8 cellular contexts compared by ENCODE assay signal in genomic region chr19:52942371-52943133, GRCh38. TPM values are rescaled to one million over a fixed set of nuclear protein-coding genes. Genes with fewer than 3 reads are reported as not detected.
DNase-seq lines count a peak whose midpoint lies in the region; ATAC-seq, FAIRE-seq and TF ChIP-seq lines count a peak whose summit lies in the region.

No MANE protein-coding gene starts in this region.

- H3K27me3 ChIP-seq in GM12878 (replicated peaks in 1 of 2; ENCODE audit: control insufficient read depth in 2 of 2, insufficient read depth in 2 of 2, low read length in 1 of 2) (no peaks in the 10 kb centered on the region), iPS DF 6.9 (ENCODE audit: control insufficient read depth, insufficient read depth, low read length) (no peaks in the 10 kb centered on the region), sigmoid colon (no peaks in the 10 kb centered on the region)

- TF ChIP-seq EP300 in GM12878 (IDR thresholded peaks at IDR 0.05; ENCODE audit: borderline replicate concordance in 1 of 2, control insufficient read depth in 1 of 2, low read depth in 2 of 2, low read length in 2 of 2) (no peak), sigmoid colon (IDR thresholded peaks at IDR 0.05) (no peak)

- peak overlapping the region; percentile 89 for H2AFZ ChIP-seq in GM12878 (ENCODE audit: control insufficient read depth, low read depth, low read length)

- DNase-seq in GM10266 (ENCODE audit: extremely low spot score) (peak; percentile 92), HFF-Myc (ENCODE audit: extremely low read depth, low read depth) (no peak), NB4 (ENCODE audit: low read depth) (peak; percentile 89), T1000 (lab: John Stamatoyannopoulos, UW) (peak; percentile 89), GM12878 (ENCODE audit: low read depth, low spot score) (peak; percentile 48), iPS DF 6.9 (ENCODE audit: low read depth, low spot score) (no peak), sigmoid colon (peak; percentile 97), NCI-H1694 (lab: John Stamatoyannopoulos, UW) (no peak)

- under 1% methylated on average over 30 of the region's 43 CpGs for WGBS in GM12878 (ENCODE audit: insufficient coverage, insufficient replicate concordance, low lambda C conversion rate, missing lambda C conversion rate)
- WGBS in iPS DF 6.9 (ENCODE audit: insufficient coverage, insufficient read length): no CpG with 5 or more reads among the region's 43 CpGs
- WGBS in sigmoid colon, 2 donors: 0 to 1% methylated on average over 43 of the region's 43 CpGs

- peak overlapping the region; percentile 84 for H3K9ac ChIP-seq in GM12878 (ENCODE audit: control insufficient read depth, insufficient read depth, low read length)

- H3K79me2 ChIP-seq in GM12878 (ENCODE audit: control insufficient read depth, insufficient read depth, low read length): peaks cover 4% of the 10 kb centered on the region

- peak overlapping the region; percentile 54 for H3K4me3 ChIP-seq in HFF-Myc (replicated peaks; ENCODE audit: low read depth, low read length)
- H3K4me3 ChIP-seq in NB4 (ENCODE audit: low read depth, low read length): peak overlapping the region; percentile 94
- H3K4me3 ChIP-seq in GM12878: peak overlapping the region; percentile 90
- H3K4me3 ChIP-seq in iPS DF 6.9 (ENCODE audit: low read length): peak overlapping the region; percentile 83
- peak overlapping the region; percentile 63 to 81 (median 69) for H3K4me3 ChIP-seq in sigmoid colon

- H3K4me1 ChIP-seq in GM12878 (ENCODE audit: control insufficient read depth, insufficient read depth, low read length): no peaks in the 10 kb centered on the region
- H3K4me1 ChIP-seq in iPS DF 6.9 (ENCODE audit: control insufficient read depth, insufficient read depth, low read length): peaks cover 2% of the 10 kb centered on the region; the same call in 1 of the 2 replicates
- peaks cover 0 to 13% (median 8%) of the 10 kb centered on the region in 4 donors for H3K4me1 ChIP-seq in sigmoid colon

- TF ChIP-seq RAD21 in GM12878 (IDR thresholded peaks at IDR 0.05; ENCODE audit: insufficient read depth, low read depth, low read length): no peak

- peak overlapping the region; percentile 87 for H3K4me2 ChIP-seq in GM12878 (ENCODE audit: control insufficient read depth, insufficient read depth)

- peak; percentile 7 for FAIRE-seq in GM12878 (lab: Jason Lieb, UNC)

- peak; percentile 99 for ATAC-seq in GM12878

- H3K27ac ChIP-seq in GM12878 (ENCODE audit: control insufficient read depth, insufficient read depth) (peak overlapping the region; percentile 77), iPS DF 6.9 (ENCODE audit: low read length) (no peak overlapping the region), sigmoid colon (peak overlapping the region; percentile 84 to 88 (median 86))

- H3K36me3 ChIP-seq in GM12878 (ENCODE audit: control insufficient read depth in 2 of 2, insufficient read depth in 2 of 2, low read length in 1 of 2): no peaks in the 10 kb centered on the region
- no peaks in the 10 kb centered on the region for H3K36me3 ChIP-seq in iPS DF 6.9 (ENCODE audit: control insufficient read depth, insufficient read depth, low read length)
- no peaks in the 10 kb centered on the region for H3K36me3 ChIP-seq in sigmoid colon

- POLR2A ChIA-PET in GM12878 (lab: Charles Lee): interaction anchor here (0.7 kb wide), 1 partner anchor 21 kb away, joined by 3 read pairs; no protein-coding TSS in a partner anchor

- CTCF ChIA-PET in GM12878 (lab: Yijun Ruan, JAX): no interaction called here

- in situ Hi-C loops in GM12878 (cut with MboI): loop anchor here (5.0 kb wide), 1 partner anchor 85 kb away; the partner anchor contains the start of gene ZNF468

- H3K9me3 ChIP-seq in GM12878 (replicated peaks; ENCODE audit: control insufficient read depth, insufficient read depth, low read length): no peaks in the 10 kb centered on the region; the same call in 1 of the 3 replicates
- no peaks in the 10 kb centered on the region for H3K9me3 ChIP-seq in iPS DF 6.9 (ENCODE audit: control insufficient read depth, insufficient read depth, low read length)
- peaks cover 0 to 7% (median 3%) of the 10 kb centered on the region in 4 donors for H3K9me3 ChIP-seq in sigmoid colon

- no TSS peak for BruUV-seq in GM12878 (replicated peaks; lab: Mats Ljungman, UMichigan)

- intact Hi-C loops in GM12878 (cut with micrococcal nuclease; ENCODE audit: unreplicated experiment): no loop called here
- intact Hi-C loops in sigmoid colon (cut with DNase I): loop anchor here (1.0 to 5.0 kb wide), 3 partner anchors 19 to 45 kb away; partner anchors contain the start of genes ZNF320, ZNF816 and ZNF888

- TF ChIP-seq CTCF in GM10266 (IDR thresholded peaks at IDR 0.05; ENCODE audit: control insufficient read depth, insufficient read depth, low read depth, missing control alignments): peak; percentile 8
- no peak for TF ChIP-seq CTCF in HFF-Myc (IDR thresholded peaks at IDR 0.05; ENCODE audit: low read depth, low read length, missing control alignments)
- no peak for TF ChIP-seq CTCF in NB4 (IDR thresholded peaks at IDR 0.05; ENCODE audit: low read depth, low read length)
- TF ChIP-seq CTCF in GM12878 (IDR thresholded peaks at IDR 0.05 in 2 of 3, conservative IDR thresholded peaks at IDR 0.05 in 1 of 3; ENCODE audit: control insufficient read depth in 2 of 3, extremely low read depth in 1 of 3, insufficient read depth in 1 of 3, low read depth in 3 of 3, low read length in 3 of 3): no peak
- TF ChIP-seq CTCF in sigmoid colon (IDR thresholded peaks at IDR 0.05): no peak

- H4K20me1 ChIP-seq in GM12878 (ENCODE audit: control insufficient read depth, insufficient read depth): no peaks in the 10 kb centered on the region

- SMC1A ChIA-PET in GM12878 (lab: Charles Lee; ENCODE audit: uncharacterized antibody, unreplicated experiment): interaction anchor here (0.9 kb wide), 1 partner anchor 20 kb away, joined by 3 read pairs; the partner anchor contains the start of gene ZNF816

- RAD21 ChIA-PET in GM12878 (lab: Charles Lee; ENCODE audit: unreplicated experiment): no interaction called here

- TF ChIP-seq POLR2A in NB4 (IDR thresholded peaks at IDR 0.05; ENCODE audit: extremely low read depth, insufficient read length): peak; percentile 72
- peak; percentile 87 for TF ChIP-seq POLR2A in GM12878 (IDR thresholded peaks at IDR 0.05; ENCODE audit: low read depth, low read length)
- peak; percentile 76 to 88 for TF ChIP-seq POLR2A in sigmoid colon (IDR thresholded peaks at IDR 0.05)

RNA-seq across cellular contexts. Expression of gene ZNF888, which starts 19.3 kb away (rescaled TPM):
- 11.4 and 12.7 TPM in 2 replicates for total RNA-seq in GM12878 (2013; cell fraction: nucleolus; rRNA removed)
- total RNA-seq in GM12878 (2014; rRNA removed) (3.3 and 4.5 TPM in 2 replicates), GM12878 (2014; rRNA removed; fragmentation: Illumina TruSeq; extraction: Trizol) (4.1 and 4.3 TPM in 2 replicates), GM12878 (2021) (2.8 and 3.5 TPM in 2 replicates), sigmoid colon (1 to 10 TPM; 1.8 to 3.9 (median 3.6) TPM)
- polyA plus RNA-seq in GM12878 (2011; ENCODE audit: low read depth): 4.3 TPM
- polyA plus RNA-seq in GM12878 (2011; rRNA removed) (3.4 and 5.0 TPM in 2 replicates), GM12878 (2014; fragmentation: Illumina TruSeq; extraction: Trizol) (3.7 and 5.1 TPM in 2 replicates), GM12878 (2014; fragmentation: Nextera tagmentation; extraction: Ambion mirVana) (under 1 TPM; 0.26 to 0.53 TPM), GM12878 (2014; rRNA removed) (2.1 and 2.3 TPM in 2 replicates), GM12878 (2016; fragmentation: Nextera tagmentation; extraction: Ambion mirVana) (1 to 10 TPM in 1 of 2 experiments, under 1 TPM in 1; 0.55 to 1.6 TPM), sigmoid colon (1 to 10 TPM; 1.8 to 5.0 (median 4.6) TPM)
- polyA plus RNA-seq in GM12878 (2011; cell fraction: cytosol; rRNA removed): 1.1 and 1.5 TPM in 2 replicates
- polyA plus RNA-seq in GM12878 (2011; cell fraction: nucleus; rRNA removed): 2.1 and 2.4 TPM in 2 replicates
- polyA plus RNA-seq in GM12878 (2012): 2.9 and 3.9 TPM in 2 replicates
- 5.2 and 7.2 TPM in 2 replicates for polyA minus RNA-seq in GM12878 (2011; rRNA and poly(A)+ RNA removed)
- 2.0 and 3.3 TPM in 2 replicates for polyA minus RNA-seq in GM12878 (2011; cell fraction: cytosol; rRNA and poly(A)+ RNA removed)
- 2.5 and 4.5 TPM in 2 replicates for polyA minus RNA-seq in GM12878 (2011; cell fraction: nucleus; rRNA and poly(A)+ RNA removed)

RNA-seq across cellular contexts. Expression of gene ZNF816, which starts 20.1 kb away (rescaled TPM):
- total RNA-seq in GM12878 (2013; cell fraction: nucleolus; rRNA removed): 46.3 and 46.9 TPM in 2 replicates
- 6.9 and 9.9 TPM in 2 replicates for total RNA-seq in GM12878 (2014; rRNA removed)
- 15.6 and 16.0 TPM in 2 replicates for total RNA-seq in GM12878 (2014; rRNA removed; fragmentation: Illumina TruSeq; extraction: Trizol)
- total RNA-seq in GM12878 (2021): 7.0 and 8.3 TPM in 2 replicates
- 3.7 TPM for polyA plus RNA-seq in GM12878 (2011; ENCODE audit: low read depth)
- polyA plus RNA-seq in GM12878 (2011; rRNA removed): 11.8 and 18.5 TPM in 2 replicates
- polyA plus RNA-seq in GM12878 (2011; cell fraction: cytosol; rRNA removed): 4.9 and 6.8 TPM in 2 replicates
- 15.7 and 17.3 TPM in 2 replicates for polyA plus RNA-seq in GM12878 (2011; cell fraction: nucleus; rRNA removed)
- polyA plus RNA-seq in GM12878 (2012): 6.0 and 7.9 TPM in 2 replicates
- 8.0 and 14.9 TPM in 2 replicates for polyA plus RNA-seq in GM12878 (2014; fragmentation: Illumina TruSeq; extraction: Trizol)
- polyA plus RNA-seq in GM12878 (2014; fragmentation: Nextera tagmentation; extraction: Ambion mirVana): 1 to 10 TPM; 4.4 to 6.6 TPM
- 4.0 and 6.3 TPM in 2 replicates for polyA plus RNA-seq in GM12878 (2014; rRNA removed)
- 10 to 100 TPM in 1 of 2 experiments, 1 to 10 TPM in 1; 6.7 to 10.0 TPM for polyA plus RNA-seq in GM12878 (2016; fragmentation: Nextera tagmentation; extraction: Ambion mirVana)
- polyA minus RNA-seq in GM12878 (2011; rRNA and poly(A)+ RNA removed): 12.1 and 19.6 TPM in 2 replicates
- polyA minus RNA-seq in GM12878 (2011; cell fraction: cytosol; rRNA and poly(A)+ RNA removed): 8.7 TPM in 2 replicates
- polyA minus RNA-seq in GM12878 (2011; cell fraction: nucleus; rRNA and poly(A)+ RNA removed): 6.9 and 10.0 TPM in 2 replicates
- 1 to 10 TPM; 3.6 to 8.4 (median 6.1) TPM for total RNA-seq in sigmoid colon
- 1 to 10 TPM; 4.6 to 7.2 (median 5.4) TPM for polyA plus RNA-seq in sigmoid colon

RNA-seq across cellular contexts. Expression of gene ZNF320, which starts 45.1 kb away (rescaled TPM):
- total RNA-seq in GM12878 (2013; cell fraction: nucleolus; rRNA removed): 26.7 and 27.0 TPM in 2 replicates
- total RNA-seq in GM12878 (2014; rRNA removed) (0.79 and 1.1 TPM in 2 replicates), GM12878 (2014; rRNA removed; fragmentation: Illumina TruSeq; extraction: Trizol) (1.3 and 1.8 TPM in 2 replicates), GM12878 (2021) (2.1 and 2.6 TPM in 2 replicates), sigmoid colon (10 to 100 TPM in 3 of 4 donors, 1 to 10 TPM in 1; 9.0 to 21.8 (median 15.0) TPM)
- 1.4 TPM for polyA plus RNA-seq in GM12878 (2011; ENCODE audit: low read depth)
- polyA plus RNA-seq in GM12878 (2011; rRNA removed) (7.7 and 9.3 TPM in 2 replicates), GM12878 (2014; fragmentation: Illumina TruSeq; extraction: Trizol) (1.6 TPM in 1 of 2 replicates, not detected in the other), GM12878 (2014; fragmentation: Nextera tagmentation; extraction: Ambion mirVana) (1 to 10 TPM in 1 of 2 experiments, under 1 TPM in 1; 0.48 to 1.0 TPM), GM12878 (2014; rRNA removed) (2.7 and 3.0 TPM in 2 replicates), GM12878 (2016; fragmentation: Nextera tagmentation; extraction: Ambion mirVana) (1 to 10 TPM in 1 of 2 experiments, under 1 TPM in 1; 0.96 to 1.3 TPM), sigmoid colon (1 to 10 TPM; 1.4 to 8.5 (median 6.6) TPM)
- polyA plus RNA-seq in GM12878 (2011; cell fraction: cytosol; rRNA removed): 5.6 and 7.0 TPM in 2 replicates
- 6.4 and 6.7 TPM in 2 replicates for polyA plus RNA-seq in GM12878 (2011; cell fraction: nucleus; rRNA removed)
- polyA plus RNA-seq in GM12878 (2012): 1.5 and 2.1 TPM in 2 replicates
- 5.5 and 6.3 TPM in 2 replicates for polyA minus RNA-seq in GM12878 (2011; rRNA and poly(A)+ RNA removed)
- polyA minus RNA-seq in GM12878 (2011; cell fraction: cytosol; rRNA and poly(A)+ RNA removed): 2.4 and 2.5 TPM in 2 replicates
- 3.7 and 7.0 TPM in 2 replicates for polyA minus RNA-seq in GM12878 (2011; cell fraction: nucleus; rRNA and poly(A)+ RNA removed)

Comparison
In these comparisons a context has a peak if more than half of its experiments do, and no peak if none do; other contexts are left out.
1. DNase-seq: peak in GM10266 (single experiment), NB4 (single experiment), T1000 (single experiment), GM12878 (single experiment) and sigmoid colon (single experiment); none in HFF-Myc (single experiment), iPS DF 6.9 (single experiment) and NCI-H1694 (single experiment).
2. Peak in every context shown above with its lines, with median percentiles within 50 percentile points of each other: H3K4me3 ChIP-seq and POLR2A ChIP-seq.